ENCODE assay signal across 21 cellular contexts in the genomic region with DNA sequence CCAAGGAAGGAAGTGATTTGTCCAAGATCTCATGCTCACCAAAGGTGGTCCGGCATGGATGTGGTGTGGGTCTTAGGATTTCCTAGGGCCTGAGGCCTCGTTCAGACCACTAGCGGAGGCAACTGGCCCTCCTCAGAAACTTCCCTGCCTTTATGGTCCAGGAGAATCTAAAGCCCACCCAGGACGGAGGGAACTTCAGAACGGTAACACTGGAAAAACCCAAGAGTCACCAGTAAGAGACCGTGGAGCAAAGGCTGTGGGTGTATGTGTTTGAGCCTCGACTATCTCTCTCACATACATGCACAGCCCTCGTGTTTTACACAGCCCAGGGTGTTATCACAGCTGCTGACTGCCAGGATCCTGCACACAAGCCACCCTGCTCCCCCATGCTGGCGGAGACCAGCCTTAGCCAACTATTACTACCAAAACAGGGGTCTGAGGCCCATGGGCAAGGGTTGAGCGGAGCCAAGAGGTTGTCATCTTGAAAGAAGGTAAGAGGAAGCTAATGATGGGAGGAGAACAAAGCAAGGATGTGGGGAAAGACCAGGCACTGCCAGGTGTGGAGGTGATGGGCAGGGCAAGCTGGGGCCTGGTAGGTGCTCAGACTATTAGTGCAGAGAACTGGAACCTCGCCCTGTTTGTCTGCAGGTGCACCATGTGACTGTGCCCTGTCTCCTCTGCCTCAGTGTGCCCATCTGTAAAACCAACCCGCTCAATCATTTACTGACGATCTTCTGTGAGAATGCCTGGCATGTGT.
"Had no signal": no experiment of that assay in that cellular context is flagged by ENCODE, and none has a peak within 500 bp of the region (broad histone marks: within the 10 kb centered on the region; RNA-seq: fewer than 3 reads in every experiment).

No MANE protein-coding gene starts in this region.

- H3K36me3 ChIP-seq: brain microvascular endothelial cell, Peyer's patch, SJSA1 had no signal

- H3K4me3 ChIP-seq: Peyer's patch, SJSA1 had no signal

- ATAC-seq: activated CD4-positive, CD25-positive, alpha-beta regulatory T cell treated with anti-CD3 and anti-CD28 coated beads, Interleukin-2, amount 50 U/mL, for 24 hours; activated CD8-positive, alpha-beta memory T cell treated with anti-CD3 and anti-CD28 coated beads, Interleukin-2, amount 10 ng/mL, durations not matched to agents 7 days and 5 days; activated CD8-positive, alpha-beta T cell treated with anti-CD3 and anti-CD28 coated beads, Interleukin-2, amount 10 ng/mL, durations not matched to agents 7 days and 5 days; activated T-cell treated with anti-CD3 and anti-CD28 coated beads, Interleukin-2, amount 50 U/mL, for 4 hours; SK-N-SH treated with all-trans-retinoic acid at 6 μM for 48 hours had no signal

- H3K27ac ChIP-seq: brain microvascular endothelial cell, Peyer's patch, RWPE1, SJSA1 had no signal

- DNase-seq: activated CD4-positive, alpha-beta T cell treated with anti-CD3 and anti-CD28 coated beads for 4 hours; activated CD8-positive, alpha-beta memory T cell treated with anti-CD3 and anti-CD28 coated beads, Interleukin-2, amount 10 ng/mL, durations not matched to agents 7 days and 5 days; activated CD8-positive, alpha-beta T cell treated with anti-CD3 and anti-CD28 coated beads, Interleukin-2, amount 10 ng/mL, durations not matched to agents 7 days and 5 days; activated gamma-delta T cell treated with Interleukin-2 at 50 U/mL for 16 hours; activated naive CD4-positive, alpha-beta T cell treated with anti-CD3 and anti-CD28 coated beads, Interleukin-2, amount 10 ng/mL, durations not matched to agents 7 days and 5 days; activated naive CD8-positive, alpha-beta T cell treated with anti-CD3 and anti-CD28 coated beads for 36 hours; activated T-cell treated with anti-CD3 and anti-CD28 coated beads, Interleukin-2, amount 50 U/mL, for 4 hours; brain microvascular endothelial cell; KG1; NCI-H1048; NCI-H146; NCI-H187 treated with DMSO at 0.1 percent for 48 hours; NCI-H2081 treated with DMSO at 0.1 percent for 48 hours; NCI-H446; NCI-H524; Peyer's patch; Right ventricle myocardium superior had no signal

- H3K9me3 ChIP-seq: Peyer's patch had no signal

- H3K27me3 ChIP-seq: Peyer's patch, SJSA1 had no signal
